In the genomic region with DNA sequence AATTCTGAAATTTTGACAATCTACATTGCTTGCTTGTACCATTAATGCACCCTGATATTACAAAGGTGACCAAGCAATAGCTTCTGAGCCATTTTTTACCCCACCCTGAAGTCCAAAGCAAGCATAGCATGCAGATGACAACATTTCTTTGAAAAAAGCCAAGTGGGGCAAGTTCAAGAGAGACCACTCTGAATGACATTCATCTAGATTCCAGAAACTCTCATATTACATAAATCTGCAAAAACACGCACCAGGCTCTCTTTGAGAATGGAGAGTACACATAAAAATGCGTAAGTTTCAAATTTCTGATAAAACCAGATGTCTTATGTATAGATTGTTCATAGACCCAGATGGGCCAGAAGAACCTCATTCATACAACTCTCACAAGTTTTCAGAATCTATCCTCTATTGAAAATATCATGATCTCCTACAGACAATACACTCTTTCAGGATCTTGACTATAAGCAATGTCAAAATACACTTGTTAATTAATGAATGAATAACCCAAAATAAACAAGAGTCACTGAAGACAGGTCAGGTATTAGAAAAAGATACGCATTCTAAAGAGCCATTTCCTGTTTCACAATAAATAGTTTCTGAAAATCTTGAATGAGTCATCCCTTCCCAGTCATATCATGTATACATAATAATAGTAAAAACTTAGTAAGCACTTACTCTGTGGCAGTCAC, we compare ENCODE assay signal across 8 cellular contexts.
A peak's percentile ranks its signal among the peaks of the same experiment; 100 is the strongest.
DNase-seq lines count a peak whose midpoint lies in the region; ATAC-seq, FAIRE-seq and TF ChIP-seq lines count a peak whose summit lies in the region.

No MANE protein-coding gene starts in this region.

- H2AFZ ChIP-seq in GM12878 (ENCODE audit: control insufficient read depth, low read depth, low read length) = no peak overlapping the region

- POLR2A ChIA-PET in GM12878 (lab: Charles Lee) = interaction anchor here (1.3 to 1.8 kb wide), 2 partner anchors 9 to 45 kb away, joined by 3 to 5 read pairs; no protein-coding TSS in a partner anchor

- RAD21 ChIA-PET in GM12878 (lab: Charles Lee; ENCODE audit: unreplicated experiment) = interaction anchor here (0.6 to 3.3 kb wide), 6 partner anchors 9 to 1274 kb away, joined by 3 to 11 read pairs (median 4); partner anchors contain the start of gene PPP2R5E

- FAIRE-seq in GM12878 (lab: Jason Lieb, UNC) = peak; percentile 59

- no peak overlapping the region for H3K9ac ChIP-seq in GM12878 (ENCODE audit: control insufficient read depth, insufficient read depth, low read length)

- H3K4me1 ChIP-seq in GM12878 (ENCODE audit: control insufficient read depth, insufficient read depth, low read length) = peaks cover 22% of the 10 kb centered on the region

- intact Hi-C loops in GM12878 (cut with micrococcal nuclease; ENCODE audit: unreplicated experiment) = loop anchor here (5.0 kb wide), 1 partner anchor 71 kb away; the partner anchor contains the start of gene PPP2R5E

- H3K36me3 ChIP-seq in GM12878 (ENCODE audit: control insufficient read depth in 2 of 2, insufficient read depth in 2 of 2, low read length in 1 of 2) = peaks cover 0 to 3% of the 10 kb centered on the region in 2 experiments; a peak in 1 of 4 replicates

- ATAC-seq in GM21717 (IDR thresholded peaks at IDR 0.05; ENCODE audit: unreplicated experiment) = peak; percentile 91
- peak; percentile 86 for ATAC-seq in GM12878
- peak; percentile 80 for ATAC-seq in omental fat pad (ENCODE audit: low FRiP score)

- peak; percentile 79 to 91 for TF ChIP-seq EP300 in GM12878 (IDR thresholded peaks at IDR 0.05; ENCODE audit: borderline replicate concordance in 1 of 2, control insufficient read depth in 1 of 2, low read depth in 2 of 2, low read length in 2 of 2)

- no peak for TF ChIP-seq CTCF in GM13976 (IDR thresholded peaks at IDR 0.05; ENCODE audit: borderline replicate concordance, control extremely low read depth, extremely low read depth, insufficient read depth, missing control alignments)
- TF ChIP-seq CTCF in GM12878 (IDR thresholded peaks at IDR 0.05 in 2 of 3, conservative IDR thresholded peaks at IDR 0.05 in 1 of 3; ENCODE audit: control insufficient read depth in 2 of 3, extremely low read depth in 1 of 3, insufficient read depth in 1 of 3, low read depth in 3 of 3, low read length in 3 of 3) = no peak
- TF ChIP-seq CTCF in omental fat pad (IDR thresholded peaks at IDR 0.05) = no peak

- peak overlapping the region; percentile 69 for H3K27ac ChIP-seq in GM12878 (ENCODE audit: control insufficient read depth, insufficient read depth)

- 45% methylated on average over 3 of the region's 3 CpGs for WGBS in GM12878 (ENCODE audit: insufficient coverage, insufficient replicate concordance, low lambda C conversion rate, missing lambda C conversion rate)

- H3K27me3 ChIP-seq in GM12878 (replicated peaks in 1 of 2; ENCODE audit: control insufficient read depth in 2 of 2, insufficient read depth in 2 of 2, low read length in 1 of 2) = no peaks in the 10 kb centered on the region

- TF ChIP-seq POLR2A in GM12878 (IDR thresholded peaks at IDR 0.05; ENCODE audit: low read depth, low read length) = no peak

- no peaks in the 10 kb centered on the region; the same call in 1 of the 2 replicates for H4K20me1 ChIP-seq in GM12878 (ENCODE audit: control insufficient read depth, insufficient read depth)

- TF ChIP-seq RAD21 in GM12878 (IDR thresholded peaks at IDR 0.05; ENCODE audit: insufficient read depth, low read depth, low read length) = no peak

- peak overlapping the region; percentile 58 for H3K4me2 ChIP-seq in GM12878 (ENCODE audit: control insufficient read depth, insufficient read depth)

- DNase-seq in GM13976 (ENCODE audit: low spot score) (peak; percentile 63), HT1080 (ENCODE audit: low read depth) (peak; percentile 74), GM12878 (ENCODE audit: low read depth, low spot score) (peak; percentile 68), omental fat pad (ENCODE audit: low spot score) (no peak), NCI-H1930 (lab: John Stamatoyannopoulos, UW) (no peak), NCI-H2227 (lab: John Stamatoyannopoulos, UW; ENCODE audit: unreplicated experiment) (no peak), NCI-H510A (lab: John Stamatoyannopoulos, UW) (no peak)

- SMC1A ChIA-PET in GM12878 (lab: Charles Lee; ENCODE audit: uncharacterized antibody, unreplicated experiment) = interaction anchor here (1.2 to 3.4 kb wide), 6 partner anchors 13 to 73 kb away, joined by 3 to 14 read pairs (median 11); partner anchors contain the start of gene PPP2R5E

- CTCF ChIA-PET in GM12878 (lab: Yijun Ruan, JAX) = interaction anchor here (0.7 kb wide), 1 partner anchor 74 kb away, joined by 4 read pairs; no protein-coding TSS in a partner anchor

- in situ Hi-C loops in GM13976 (cut with MboI; ENCODE audit: low sequenced_read_pairs, unreplicated experiment) (no loop called here), GM12878 (cut with MboI) (no loop called here)

- H3K9me3 ChIP-seq in GM12878 (replicated peaks; ENCODE audit: control insufficient read depth, insufficient read depth, low read length) = no peaks in the 10 kb centered on the region

- TSS peak; percentile 14 for BruUV-seq in GM12878 (replicated peaks; lab: Mats Ljungman, UMichigan)

- H3K79me2 ChIP-seq in GM12878 (ENCODE audit: control insufficient read depth, insufficient read depth, low read length) = peaks cover 79% of the 10 kb centered on the region

- peak overlapping the region; percentile 20; the same call in 1 of the 2 replicates for H3K4me3 ChIP-seq in GM12878

TF ChIP-seq in GM12878, 131 proteins besides CTCF, POLR2A, EP300 and RAD21 (continues in another document):
- TF ChIP-seq ZSCAN29 (IDR thresholded peaks at IDR 0.05) (no peak), PRDM15 (CRISPR knock-in tag; IDR thresholded peaks at IDR 0.05) (no peak), STAT1 (conservative IDR thresholded peaks at IDR 0.05) (no peak), ETV6 (conservative IDR thresholded peaks at IDR 0.05 in 1 of 2, IDR thresholded peaks at IDR 0.05 in 1 of 2; ENCODE audit: borderline replicate concordance in 1 of 2, low read depth in 1 of 2) (peak in 1 of 2 experiments; percentile 43; a peak in 1 of 4 replicates), ATF7 (IDR thresholded peaks at IDR 0.05; ENCODE audit: low read depth) (peak; percentile 87), GATAD2B (conservative IDR thresholded peaks at IDR 0.05; ENCODE audit: low read depth) (no peak), PKNOX1 (IDR thresholded peaks at IDR 0.05) (no peak), RBBP5 (conservative IDR thresholded peaks at IDR 0.05) (no peak), KDM1A (IDR thresholded peaks at IDR 0.05; ENCODE audit: borderline replicate concordance) (no peak), BHLHE40 (IDR thresholded peaks at IDR 0.05; ENCODE audit: borderline replicate concordance in 1 of 2, low read depth in 2 of 2, low read length in 1 of 2) (0 out of 4 replicates have a peak, but pooled peaks of 1 of the 2 experiments have one; percentile 16)

Comparison
In these comparisons a context has a peak if more than half of its experiments do, and no peak if none do; other contexts are left out.
1. DNase-seq: peak in GM13976 (single experiment), HT1080 (single experiment) and GM12878 (single experiment); none in omental fat pad (single experiment), NCI-H1930 (0 of 2), NCI-H2227 (single experiment) and NCI-H510A (single experiment).
2. Peak in every context shown above with its lines, with median percentiles within 50 percentile points of each other: ATAC-seq.